Comparison of ENCODE assay signal across 8 cellular contexts in genomic region chr2:161905389-161906046, GRCh38.
DNase-seq lines count a peak whose midpoint lies in the region; ATAC-seq lines count a peak whose summit lies in the region.

No MANE protein-coding gene starts in this region.

- peak; percentile 28 to 91 for ATAC-seq in activated naive CD4-positive, alpha-beta T cell treated with anti-CD3 and anti-CD28 coated beads, Interleukin-2, amount 50 U/mL, for 72 hours
- peak; percentile 83 for ATAC-seq in HG02763 (IDR thresholded peaks at IDR 0.05; ENCODE audit: unreplicated experiment)

- H3K4me3 Mint-ChIP-seq in activated naive CD4-positive, alpha-beta T cell treated with anti-CD3 and anti-CD28 coated beads, Interleukin-2, amount 10 ng/mL, durations not matched to agents 7 days and 5 days = no peak overlapping the region

- peaks cover 0 to 4% of the 10 kb centered on the region in 2 donors for H3K9me3 Mint-ChIP-seq in activated naive CD4-positive, alpha-beta T cell treated with anti-CD3 and anti-CD28 coated beads, Interleukin-2, amount 50 U/mL, for 72 hours
- no peaks in the 10 kb centered on the region for H3K9me3 Mint-ChIP-seq in activated naive CD4-positive, alpha-beta T cell treated with anti-CD3 and anti-CD28 coated beads, Interleukin-2, amount 10 ng/mL, durations not matched to agents 7 days and 5 days

- H3K36me3 Mint-ChIP-seq in activated naive CD4-positive, alpha-beta T cell treated with anti-CD3 and anti-CD28 coated beads, Interleukin-2, amount 50 U/mL, for 72 hours = no peaks in the 10 kb centered on the region
- no peaks in the 10 kb centered on the region for H3K36me3 Mint-ChIP-seq in activated naive CD4-positive, alpha-beta T cell treated with anti-CD3 and anti-CD28 coated beads, Interleukin-2, amount 10 ng/mL, durations not matched to agents 7 days and 5 days

- peaks cover 11% of the 10 kb centered on the region for H3K4me1 Mint-ChIP-seq in activated naive CD4-positive, alpha-beta T cell treated with anti-CD3 and anti-CD28 coated beads, Interleukin-2, amount 10 ng/mL, durations not matched to agents 7 days and 5 days

- CTCF ChIA-PET in activated naive CD4-positive, alpha-beta T cell treated with anti-CD3 and anti-CD28 coated beads, Interleukin-2, amount 10 ng/mL, durations not matched to agents 7 days and 5 days (lab: Charles Lee) = no interaction called here

- no peaks in the 10 kb centered on the region for H3K27me3 Mint-ChIP-seq in activated naive CD4-positive, alpha-beta T cell treated with anti-CD3 and anti-CD28 coated beads, Interleukin-2, amount 10 ng/mL, durations not matched to agents 7 days and 5 days

- DNase-seq in activated naive CD4-positive, alpha-beta T cell treated with anti-CD3 and anti-CD28 coated beads, Interleukin-2, amount 50 U/mL, for 72 hours (ENCODE audit: low spot score in 2 of 2) = peak in 1 of 2 donors; percentile 11
- no peak for DNase-seq in activated naive CD4-positive, alpha-beta T cell treated with anti-CD3 and anti-CD28 coated beads, Interleukin-2, amount 10 ng/mL, durations not matched to agents 7 days and 5 days
- DNase-seq in NCI-H2029 (lab: John Stamatoyannopoulos, UW) (peak; percentile 88), GDM1 (lab: John Stamatoyannopoulos, UW) (no peak), AML-193 (lab: John Stamatoyannopoulos, UW) (no peak), SW 1271 (lab: John Stamatoyannopoulos, UW) (no peak)
- DNase-seq in central memory CD4-positive, alpha-beta T cell = peak; percentile 9

- H3K27ac Mint-ChIP-seq in activated naive CD4-positive, alpha-beta T cell treated with anti-CD3 and anti-CD28 coated beads, Interleukin-2, amount 50 U/mL, for 72 hours = peak overlapping the region in 1 of 2 donors; percentile 26
- no peak overlapping the region for H3K27ac Mint-ChIP-seq in activated naive CD4-positive, alpha-beta T cell treated with anti-CD3 and anti-CD28 coated beads, Interleukin-2, amount 10 ng/mL, durations not matched to agents 7 days and 5 days

Comparison
In these comparisons a context has a peak if more than half of its experiments do, and no peak if none do; other contexts are left out.
1. DNase-seq: peak in NCI-H2029 (single experiment) and central memory CD4-positive, alpha-beta T cell (single experiment); none in activated naive CD4-positive, alpha-beta T cell treated with anti-CD3 and anti-CD28 coated beads, Interleukin-2, amount 10 ng/mL, durations not matched to agents 7 days and 5 days (single experiment), GDM1 (single experiment), AML-193 (0 of 2) and SW 1271 (0 of 2).